In the genomic region with DNA sequence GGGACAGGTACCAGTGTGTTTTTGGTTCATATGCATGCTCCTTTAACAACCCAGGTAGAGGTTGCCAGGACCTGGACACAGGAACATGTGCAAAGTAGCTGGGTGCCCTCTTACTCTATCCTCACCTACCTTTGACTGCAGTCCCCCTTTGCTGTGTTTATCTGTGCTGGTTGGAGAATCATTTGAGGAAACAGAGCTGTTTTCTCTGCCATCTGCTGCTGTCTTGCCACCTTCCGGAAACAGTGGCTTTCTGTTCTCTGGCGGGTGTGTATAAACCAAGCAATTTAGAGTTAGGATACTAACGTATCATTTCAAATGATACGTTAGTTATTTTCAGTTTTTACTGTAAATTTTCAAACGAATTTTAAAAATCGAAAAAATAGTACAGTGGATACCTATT, we compare ENCODE assay signal across 19 cellular contexts.
A peak's percentile ranks its signal among the peaks of the same experiment; 100 is the strongest.
DNase-seq lines count a peak whose midpoint lies in the region; TF ChIP-seq lines count a peak whose summit lies in the region.
"Had no signal": no experiment of that assay in that cellular context is flagged by ENCODE, and none has a peak within 500 bp of the region (broad histone marks: within the 10 kb centered on the region; RNA-seq: fewer than 3 reads in every experiment).

No MANE protein-coding gene starts in this region.

- peak; percentile 88 for DNase-seq in G401 (ENCODE audit: low spot score)
- DNase-seq in glutamatergic neuron, result no peak
- DNase-seq in substantia nigra (lab: John Stamatoyannopoulos, UW), result peak in 4 of 49 donors; percentile 19 to 50 (median 26)
- no peak for DNase-seq in foreskin fibroblast
- no peak for DNase-seq in NCI-H2081 treated with DMSO at 0.1 percent for 48 hours (lab: John Stamatoyannopoulos, UW)
- DNase-seq in activated CD4-positive, alpha-beta T cell treated with anti-CD3 and anti-CD28 coated beads, Interleukin-2, amount 10 ng/mL, durations not matched to agents 24 days and 14 days, result no peak
- DNase-seq: 8988T; CD8-positive, alpha-beta T cell; GF-D8; NCI-H1105 treated with DMSO at 0.1 percent for 48 hours; NCI-H2029 treated with DMSO at 0.1 percent for 48 hours; NCI-H446 treated with DMSO at 0.1 percent for 48 hours; NCI-H748 treated with DMSO at 0.1 percent for 48 hours; NK-92 treated with Interleukin-12 subunit alpha and Interleukin-12 subunit beta, amount 100 ng/mL, for 24 hours; SHP77 treated with DMSO at 0.1 percent for 48 hours had no signal

- H3K27ac Mint-ChIP-seq in brain (peak overlapping the region in 4 of 5 experiments; percentile 11 to 75 (median 50)), glutamatergic neuron (ENCODE audit: unreplicated experiment) (peak overlapping the region; percentile 81)
- no peak overlapping the region for H3K27ac Mint-ChIP-seq in activated CD4-positive, alpha-beta T cell treated with anti-CD3 and anti-CD28 coated beads, Interleukin-2, amount 10 ng/mL, durations not matched to agents 24 days and 14 days
- H3K27ac Mint-ChIP-seq: CD8-positive, alpha-beta T cell; IgD-negative memory B cell had no signal

- in situ Hi-C loops in G401 (cut with HindIII; ENCODE audit: low sequenced_read_pairs), result no loop called here

- H3K27ac ChIP-seq in substantia nigra (ENCODE audit: low read depth, low read length, poor library complexity, severe bottlenecking), result peak overlapping the region; percentile 57
- H3K27ac ChIP-seq: RWPE1, SK-N-MC had no signal

- intact Hi-C loops in activated CD4-positive, alpha-beta T cell treated with anti-CD3 and anti-CD28 coated beads, Interleukin-2, amount 10 ng/mL, durations not matched to agents 24 days and 14 days (cut with micrococcal nuclease), result no loop called here

- H3K4me3 Mint-ChIP-seq in brain (peak overlapping the region in 1 of 5 experiments; percentile 21), glutamatergic neuron (ENCODE audit: unreplicated experiment) (peak overlapping the region; percentile 61)
- H3K4me3 Mint-ChIP-seq in activated CD4-positive, alpha-beta T cell treated with anti-CD3 and anti-CD28 coated beads, Interleukin-2, amount 10 ng/mL, durations not matched to agents 24 days and 14 days, result no peak overlapping the region
- H3K4me3 Mint-ChIP-seq: CD8-positive, alpha-beta T cell; IgD-negative memory B cell had no signal

- H3K9me3 Mint-ChIP-seq in brain (no peaks in the 10 kb centered on the region), glutamatergic neuron (ENCODE audit: unreplicated experiment) (peaks cover 25% of the 10 kb centered on the region)
- no peaks in the 10 kb centered on the region for H3K9me3 Mint-ChIP-seq in activated CD4-positive, alpha-beta T cell treated with anti-CD3 and anti-CD28 coated beads, Interleukin-2, amount 10 ng/mL, durations not matched to agents 24 days and 14 days
- H3K9me3 Mint-ChIP-seq: CD8-positive, alpha-beta T cell; IgD-negative memory B cell had no signal

- H3K4me1 Mint-ChIP-seq in brain (peaks cover 96% of the 10 kb centered on the region), glutamatergic neuron (ENCODE audit: low read depth, unreplicated experiment) (peaks cover 89% of the 10 kb centered on the region)
- H3K4me1 Mint-ChIP-seq in activated CD4-positive, alpha-beta T cell treated with anti-CD3 and anti-CD28 coated beads, Interleukin-2, amount 10 ng/mL, durations not matched to agents 24 days and 14 days, result no peaks in the 10 kb centered on the region
- H3K4me1 Mint-ChIP-seq: IgD-negative memory B cell had no signal

- TF ChIP-seq CTCF in brain (conservative IDR thresholded peaks at IDR 0.05) (no peak), glutamatergic neuron (IDR thresholded peaks at IDR 0.05; ENCODE audit: partially characterized antibody, unreplicated experiment) (no peak), foreskin fibroblast (IDR thresholded peaks at IDR 0.05; ENCODE audit: low read depth, low read length) (no peak)

- H3K27me3 Mint-ChIP-seq in brain (no peaks in the 10 kb centered on the region), glutamatergic neuron (ENCODE audit: unreplicated experiment) (peaks cover 19% of the 10 kb centered on the region)
- peaks cover 25% of the 10 kb centered on the region for H3K27me3 Mint-ChIP-seq in activated CD4-positive, alpha-beta T cell treated with anti-CD3 and anti-CD28 coated beads, Interleukin-2, amount 10 ng/mL, durations not matched to agents 24 days and 14 days

- no peak overlapping the region for H3K4me3 ChIP-seq in foreskin fibroblast (ENCODE audit: low read depth in 1 of 2, low read length in 2 of 2)
- H3K4me3 ChIP-seq: SK-N-MC had no signal

- H3K36me3 Mint-ChIP-seq in brain (peaks cover 9% of the 10 kb centered on the region), glutamatergic neuron (ENCODE audit: unreplicated experiment) (no peaks in the 10 kb centered on the region)
- H3K36me3 Mint-ChIP-seq in activated CD4-positive, alpha-beta T cell treated with anti-CD3 and anti-CD28 coated beads, Interleukin-2, amount 10 ng/mL, durations not matched to agents 24 days and 14 days (ENCODE audit: low read depth), result no peaks in the 10 kb centered on the region
- H3K36me3 Mint-ChIP-seq: CD8-positive, alpha-beta T cell; IgD-negative memory B cell had no signal
